In the genomic region with DNA sequence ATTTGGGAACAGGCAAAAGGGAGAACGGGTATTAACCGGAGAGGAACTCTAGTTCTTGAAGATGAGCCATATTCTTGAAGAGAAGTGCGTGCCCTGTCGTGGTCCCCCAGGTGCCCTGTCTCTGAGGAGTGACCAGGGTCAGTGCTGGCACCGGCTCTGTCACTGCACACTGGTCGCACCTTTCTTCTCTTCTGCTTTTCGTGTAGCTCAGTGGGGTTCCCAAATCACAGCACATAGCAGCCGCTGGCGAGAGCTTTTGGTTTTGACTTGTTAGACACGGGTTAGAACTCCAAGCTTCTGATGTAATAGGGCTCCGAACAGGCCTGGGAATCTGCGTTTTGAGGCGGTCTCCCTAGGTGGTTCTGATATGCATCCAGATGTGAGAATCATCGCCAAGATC, we compare ENCODE assay signal across 1 cellular context.
TF ChIP-seq lines count a peak whose summit lies in the region.

No MANE protein-coding gene starts in this region.

TF ChIP-seq in GM12878, 131 proteins besides CTCF, POLR2A, EP300 and RAD21 (continued from another document):
- TF ChIP-seq, protein P1, sequence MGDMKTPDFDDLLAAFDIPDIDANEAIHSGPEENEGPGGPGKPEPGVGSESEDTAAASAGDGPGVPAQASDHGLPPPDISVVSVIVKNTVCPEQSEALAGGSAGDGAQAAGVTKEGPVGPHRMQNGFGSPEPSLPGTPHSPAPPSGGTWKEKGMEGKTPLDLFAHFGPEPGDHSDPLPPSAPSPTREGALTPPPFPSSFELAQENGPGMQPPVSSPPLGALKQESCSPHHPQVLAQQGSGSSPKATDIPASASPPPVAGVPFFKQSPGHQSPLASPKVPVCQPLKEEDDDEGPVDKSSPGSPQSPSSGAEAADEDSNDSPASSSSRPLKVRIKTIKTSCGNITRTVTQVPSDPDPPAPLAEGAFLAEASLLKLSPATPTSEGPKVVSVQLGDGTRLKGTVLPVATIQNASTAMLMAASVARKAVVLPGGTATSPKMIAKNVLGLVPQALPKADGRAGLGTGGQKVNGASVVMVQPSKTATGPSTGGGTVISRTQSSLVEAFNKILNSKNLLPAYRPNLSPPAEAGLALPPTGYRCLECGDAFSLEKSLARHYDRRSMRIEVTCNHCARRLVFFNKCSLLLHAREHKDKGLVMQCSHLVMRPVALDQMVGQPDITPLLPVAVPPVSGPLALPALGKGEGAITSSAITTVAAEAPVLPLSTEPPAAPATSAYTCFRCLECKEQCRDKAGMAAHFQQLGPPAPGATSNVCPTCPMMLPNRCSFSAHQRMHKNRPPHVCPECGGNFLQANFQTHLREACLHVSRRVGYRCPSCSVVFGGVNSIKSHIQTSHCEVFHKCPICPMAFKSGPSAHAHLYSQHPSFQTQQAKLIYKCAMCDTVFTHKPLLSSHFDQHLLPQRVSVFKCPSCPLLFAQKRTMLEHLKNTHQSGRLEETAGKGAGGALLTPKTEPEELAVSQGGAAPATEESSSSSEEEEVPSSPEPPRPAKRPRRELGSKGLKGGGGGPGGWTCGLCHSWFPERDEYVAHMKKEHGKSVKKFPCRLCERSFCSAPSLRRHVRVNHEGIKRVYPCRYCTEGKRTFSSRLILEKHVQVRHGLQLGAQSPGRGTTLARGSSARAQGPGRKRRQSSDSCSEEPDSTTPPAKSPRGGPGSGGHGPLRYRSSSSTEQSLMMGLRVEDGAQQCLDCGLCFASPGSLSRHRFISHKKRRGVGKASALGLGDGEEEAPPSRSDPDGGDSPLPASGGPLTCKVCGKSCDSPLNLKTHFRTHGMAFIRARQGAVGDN (IDR thresholded peaks at IDR 0.05) = no peak
- no peak for TF ChIP-seq KLF5 (IDR thresholded peaks at IDR 0.05; ENCODE audit: partially characterized antibody)
- TF ChIP-seq, protein P2, sequence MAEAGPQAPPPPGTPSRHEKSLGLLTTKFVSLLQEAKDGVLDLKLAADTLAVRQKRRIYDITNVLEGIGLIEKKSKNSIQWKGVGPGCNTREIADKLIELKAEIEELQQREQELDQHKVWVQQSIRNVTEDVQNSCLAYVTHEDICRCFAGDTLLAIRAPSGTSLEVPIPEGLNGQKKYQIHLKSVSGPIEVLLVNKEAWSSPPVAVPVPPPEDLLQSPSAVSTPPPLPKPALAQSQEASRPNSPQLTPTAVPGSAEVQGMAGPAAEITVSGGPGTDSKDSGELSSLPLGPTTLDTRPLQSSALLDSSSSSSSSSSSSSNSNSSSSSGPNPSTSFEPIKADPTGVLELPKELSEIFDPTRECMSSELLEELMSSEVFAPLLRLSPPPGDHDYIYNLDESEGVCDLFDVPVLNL (IDR thresholded peaks at IDR 0.05; ENCODE audit: low read depth, low read length) = no peak
- TF ChIP-seq, protein P3, sequence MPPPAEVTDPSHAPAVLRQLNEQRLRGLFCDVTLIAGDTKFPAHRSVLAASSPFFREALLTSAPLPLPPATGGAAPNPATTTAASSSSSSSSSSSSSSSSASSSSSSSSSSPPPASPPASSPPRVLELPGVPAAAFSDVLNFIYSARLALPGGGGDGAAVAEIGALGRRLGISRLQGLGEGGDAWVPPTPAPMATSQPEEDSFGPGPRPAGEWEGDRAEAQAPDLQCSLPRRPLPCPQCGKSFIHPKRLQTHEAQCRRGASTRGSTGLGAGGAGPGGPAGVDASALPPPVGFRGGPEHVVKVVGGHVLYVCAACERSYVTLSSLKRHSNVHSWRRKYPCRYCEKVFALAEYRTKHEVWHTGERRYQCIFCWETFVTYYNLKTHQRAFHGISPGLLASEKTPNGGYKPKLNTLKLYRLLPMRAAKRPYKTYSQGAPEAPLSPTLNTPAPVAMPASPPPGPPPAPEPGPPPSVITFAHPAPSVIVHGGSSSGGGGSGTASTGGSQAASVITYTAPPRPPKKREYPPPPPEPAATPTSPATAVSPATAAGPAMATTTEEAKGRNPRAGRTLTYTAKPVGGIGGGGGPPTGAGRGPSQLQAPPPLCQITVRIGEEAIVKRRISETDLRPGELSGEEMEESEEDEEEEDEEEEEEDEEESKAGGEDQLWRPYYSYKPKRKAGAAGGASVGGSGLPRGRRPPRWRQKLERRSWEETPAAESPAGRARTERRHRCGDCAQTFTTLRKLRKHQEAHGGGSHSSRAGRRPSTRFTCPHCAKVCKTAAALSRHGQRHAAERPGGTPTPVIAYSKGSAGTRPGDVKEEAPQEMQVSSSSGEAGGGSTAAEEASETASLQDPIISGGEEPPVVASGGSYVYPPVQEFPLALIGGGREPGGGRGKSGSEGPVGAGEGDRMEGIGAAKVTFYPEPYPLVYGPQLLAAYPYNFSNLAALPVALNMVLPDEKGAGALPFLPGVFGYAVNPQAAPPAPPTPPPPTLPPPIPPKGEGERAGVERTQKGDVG (CRISPR knock-in tag; IDR thresholded peaks at IDR 0.05) = no peak
- TF ChIP-seq POLR2AphosphoS5 (IDR thresholded peaks at IDR 0.05; ENCODE audit: low read length) = no peak
- no peak for TF ChIP-seq RCOR1 (conservative IDR thresholded peaks at IDR 0.05; ENCODE audit: low read depth, low read length)
- no peak for TF ChIP-seq RELA (IDR thresholded peaks at IDR 0.05; ENCODE audit: borderline replicate concordance, partially characterized antibody)
- no peak for TF ChIP-seq ZNF217 (IDR thresholded peaks at IDR 0.05)
- TF ChIP-seq, protein P4, sequence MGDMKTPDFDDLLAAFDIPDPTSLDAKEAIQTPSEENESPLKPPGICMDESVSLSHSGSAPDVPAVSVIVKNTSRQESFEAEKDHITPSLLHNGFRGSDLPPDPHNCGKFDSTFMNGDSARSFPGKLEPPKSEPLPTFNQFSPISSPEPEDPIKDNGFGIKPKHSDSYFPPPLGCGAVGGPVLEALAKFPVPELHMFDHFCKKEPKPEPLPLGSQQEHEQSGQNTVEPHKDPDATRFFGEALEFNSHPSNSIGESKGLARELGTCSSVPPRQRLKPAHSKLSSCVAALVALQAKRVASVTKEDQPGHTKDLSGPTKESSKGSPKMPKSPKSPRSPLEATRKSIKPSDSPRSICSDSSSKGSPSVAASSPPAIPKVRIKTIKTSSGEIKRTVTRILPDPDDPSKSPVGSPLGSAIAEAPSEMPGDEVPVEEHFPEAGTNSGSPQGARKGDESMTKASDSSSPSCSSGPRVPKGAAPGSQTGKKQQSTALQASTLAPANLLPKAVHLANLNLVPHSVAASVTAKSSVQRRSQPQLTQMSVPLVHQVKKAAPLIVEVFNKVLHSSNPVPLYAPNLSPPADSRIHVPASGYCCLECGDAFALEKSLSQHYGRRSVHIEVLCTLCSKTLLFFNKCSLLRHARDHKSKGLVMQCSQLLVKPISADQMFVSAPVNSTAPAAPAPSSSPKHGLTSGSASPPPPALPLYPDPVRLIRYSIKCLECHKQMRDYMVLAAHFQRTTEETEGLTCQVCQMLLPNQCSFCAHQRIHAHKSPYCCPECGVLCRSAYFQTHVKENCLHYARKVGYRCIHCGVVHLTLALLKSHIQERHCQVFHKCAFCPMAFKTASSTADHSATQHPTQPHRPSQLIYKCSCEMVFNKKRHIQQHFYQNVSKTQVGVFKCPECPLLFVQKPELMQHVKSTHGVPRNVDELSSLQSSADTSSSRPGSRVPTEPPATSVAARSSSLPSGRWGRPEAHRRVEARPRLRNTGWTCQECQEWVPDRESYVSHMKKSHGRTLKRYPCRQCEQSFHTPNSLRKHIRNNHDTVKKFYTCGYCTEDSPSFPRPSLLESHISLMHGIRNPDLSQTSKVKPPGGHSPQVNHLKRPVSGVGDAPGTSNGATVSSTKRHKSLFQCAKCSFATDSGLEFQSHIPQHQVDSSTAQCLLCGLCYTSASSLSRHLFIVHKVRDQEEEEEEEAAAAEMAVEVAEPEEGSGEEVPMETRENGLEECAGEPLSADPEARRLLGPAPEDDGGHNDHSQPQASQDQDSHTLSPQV (IDR thresholded peaks at IDR 0.05) = no peak
